ENCODE assay signal across 1 cellular context in genomic region chrX:19046343-19047215, GRCh38.
TF ChIP-seq lines count a peak whose summit lies in the region.

No MANE protein-coding gene starts in this region.

TF ChIP-seq in A549, 52 proteins besides CTCF, POLR2A, EP300 and RAD21 (continued from another document):
- no peak for TF ChIP-seq CBX2 (IDR thresholded peaks at IDR 0.05; ENCODE audit: borderline replicate concordance, low read depth)
- no peak for TF ChIP-seq HEYL (CRISPR knock-in tag; IDR thresholded peaks at IDR 0.05)
- no peak for TF ChIP-seq ZFP36 (IDR thresholded peaks at IDR 0.05; ENCODE audit: borderline replicate concordance, partially characterized antibody)
- TF ChIP-seq ZC3H11A (IDR thresholded peaks at IDR 0.05) = no peak
- TF ChIP-seq E2F6 (IDR thresholded peaks at IDR 0.05; ENCODE audit: borderline replicate concordance, low read depth) = no peak
- peak; percentile 22; the same call in 2 of the 3 replicates for TF ChIP-seq SMC3 (IDR thresholded peaks at IDR 0.05)
- no peak for TF ChIP-seq MAZ (IDR thresholded peaks at IDR 0.05; ENCODE audit: borderline replicate concordance, low read depth, low read length)
- no peak for TF ChIP-seq TP53 (CRISPR knock-in tag; IDR thresholded peaks at IDR 0.05)
- no peak for TF ChIP-seq ELK1 (IDR thresholded peaks at IDR 0.05; ENCODE audit: low read depth, low read length)
- peak; percentile 92 for TF ChIP-seq GATA3 (IDR thresholded peaks at IDR 0.05; ENCODE audit: borderline replicate concordance)
- no peak for TF ChIP-seq ZSCAN20 (CRISPR knock-in tag; IDR thresholded peaks at IDR 0.05)
- TF ChIP-seq ATOH8 (CRISPR knock-in tag; IDR thresholded peaks at IDR 0.05; ENCODE audit: low read depth) = no peak
- TF ChIP-seq RNF2 (IDR thresholded peaks at IDR 0.05; ENCODE audit: borderline replicate concordance, low read depth) = no peak
- TF ChIP-seq PBX3 (IDR thresholded peaks at IDR 0.05) = peak; percentile 62; the same call in 1 of the 2 replicates
- TF ChIP-seq CBX8 (IDR thresholded peaks at IDR 0.05) = no peak
- TF ChIP-seq BHLHE40 (IDR thresholded peaks at IDR 0.05; ENCODE audit: low read depth, low read length) = no peak
